14 cellular contexts compared by ENCODE assay signal in the genomic region with DNA sequence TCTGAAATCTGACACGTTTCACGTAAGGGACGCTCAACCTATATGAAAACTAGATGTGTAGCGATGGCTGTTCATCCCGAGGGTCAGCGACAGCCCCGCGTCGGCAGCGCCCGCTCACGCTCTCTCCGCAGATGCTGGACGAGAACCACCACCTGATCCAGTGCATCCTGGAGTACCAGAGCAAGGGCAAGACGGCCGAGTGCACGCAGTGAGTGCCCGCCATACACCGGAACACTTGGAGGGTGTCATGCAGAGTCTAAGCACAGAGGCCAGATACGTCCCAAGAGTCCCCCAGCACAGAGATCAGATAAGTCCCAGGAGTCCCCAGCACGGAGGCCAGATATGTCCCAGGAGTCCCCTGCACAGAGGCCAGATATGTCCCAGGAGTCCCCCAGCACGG. TPM values are rescaled to one million over a fixed set of nuclear protein-coding genes. Genes with fewer than 3 reads are reported as not detected.
DNase-seq lines count a peak whose midpoint lies in the region; ATAC-seq, FAIRE-seq and TF ChIP-seq lines count a peak whose summit lies in the region.
"Had no signal": no experiment of that assay in that cellular context is flagged by ENCODE, and none has a peak within 500 bp of the region (broad histone marks: within the 10 kb centered on the region; RNA-seq: fewer than 3 reads in every experiment).

No MANE protein-coding gene starts in this region.

- H2BK5ac ChIP-seq in H1 (ENCODE audit: low read depth, low read length), result no peak overlapping the region

- H4K20me1 ChIP-seq in BLaER1 treated with 17β-estradiol and CSF1 and Interleukin-3, amounts not matched to agents 10 nM and 100 nM, result peaks cover 57 to 93% (median 73%) of the 10 kb centered on the region in 11 experiments
- peaks cover 22 to 59% of the 10 kb centered on the region in 2 experiments for H4K20me1 ChIP-seq in H1 (replicated peaks in 1 of 2; ENCODE audit: control insufficient read depth in 1 of 2, insufficient read depth in 2 of 2, low read length in 2 of 2)

- no peak overlapping the region for H4K5ac ChIP-seq in H1 (ENCODE audit: insufficient read length, low read depth, low read length)

- no peak overlapping the region for H2AFZ ChIP-seq in H1 (ENCODE audit: low read length)

- no peak overlapping the region for H2AK5ac ChIP-seq in H1 (ENCODE audit: low read depth, low read length)

- no peak for TF ChIP-seq RAD21 in H1 (IDR thresholded peaks at IDR 0.05 in 1 of 2, conservative IDR thresholded peaks at IDR 0.05 in 1 of 2; ENCODE audit: low read depth in 2 of 2, low read length in 2 of 2)

- no peak overlapping the region for H3K18ac ChIP-seq in H1 (ENCODE audit: extremely low read depth, low read length)

- H2BK15ac ChIP-seq in H1 (ENCODE audit: low read length), result no peak overlapping the region

- no peak overlapping the region for H3K4ac ChIP-seq in H1 (replicated peaks; ENCODE audit: insufficient read length, low read depth, low read length)

- H4K91ac ChIP-seq in H1 (replicated peaks; ENCODE audit: insufficient read length, low read length), result no peak overlapping the region

- H3K4me1 ChIP-seq in BLaER1 treated with 17β-estradiol and CSF1 and Interleukin-3, amounts not matched to agents 10 nM and 100 nM, result peaks cover 22 to 62% (median 56%) of the 10 kb centered on the region in 10 experiments
- peaks cover 0 to 16% (median 8%) of the 10 kb centered on the region in 4 experiments; a peak in 6 of 7 replicates for H3K4me1 ChIP-seq in H1 (replicated peaks in 1 of 4; ENCODE audit: control insufficient read depth in 3 of 4, insufficient read depth in 4 of 4, low read length in 3 of 4)
- H3K4me1 ChIP-seq in Peyer's patch, result peaks cover 0 to 5% (median 1%) of the 10 kb centered on the region in 4 donors

- no peaks in the 10 kb centered on the region for H3K27me3 ChIP-seq in BLaER1 treated with 17β-estradiol and CSF1 and Interleukin-3, amounts not matched to agents 10 nM and 100 nM
- no peaks in the 10 kb centered on the region for H3K27me3 ChIP-seq in H1 (replicated peaks in 1 of 4; ENCODE audit: control insufficient read depth in 3 of 4, extremely low read depth in 1 of 4, insufficient read depth in 3 of 4, low read length in 3 of 4)
- H3K27me3 ChIP-seq in Peyer's patch, result no peaks in the 10 kb centered on the region

- peaks cover 0 to 4% (median under 1%) of the 10 kb centered on the region in 11 experiments; a peak in 10 of 22 replicates for H3K9me3 ChIP-seq in BLaER1 treated with 17β-estradiol and CSF1 and Interleukin-3, amounts not matched to agents 10 nM and 100 nM (replicated peaks in 1 of 11)
- H3K9me3 ChIP-seq in H1 (ENCODE audit: insufficient read depth in 2 of 2, low read depth in 1 of 2, low read length in 1 of 2) (no peaks in the 10 kb centered on the region), Peyer's patch (no peaks in the 10 kb centered on the region)
- H3K9me3 ChIP-seq: Caco-2 had no signal

- POLR2A ChIA-PET in RWPE1 (lab: Yijun Ruan, JAX; ENCODE audit: low non-redundant PET), result interaction anchor here (1.0 kb wide), 1 partner anchor 9 kb away, joined by 3 read pairs; no protein-coding TSS in a partner anchor
- POLR2A ChIA-PET in H1 (lab: Charles Lee; ENCODE audit: partially characterized antibody), result no interaction called here

- no peak for DNase-seq in RWPE1 (ENCODE audit: low spot score)
- DNase-seq in H1 (ENCODE audit: low read depth in 1 of 2, low spot score in 2 of 2), result no peak
- no peak for DNase-seq in stimulated activated naive CD8-positive, alpha-beta T cell treated with anti-CD3 and anti-CD28 coated beads, Interleukin-15, Interleukin-2, amounts not matched to agents 100 U/mL and 50 U/mL, for 24 hours
- no peak for DNase-seq in Peyer's patch
- DNase-seq: Caco-2; CD4-positive, alpha-beta T cell; GOT3; H9 had no signal

- no peak for FAIRE-seq in H1 (lab: Jason Lieb, UNC)
- FAIRE-seq: D721Med, G401.6, GM12891 had no signal

- H2BK120ac ChIP-seq in H1 (replicated peaks; ENCODE audit: low read depth, low read length), result no peak overlapping the region

- CTCF ChIA-PET in RWPE1 (lab: Yijun Ruan, JAX), result interaction anchor here (1.3 kb wide), 1 partner anchor 83 kb away, joined by 4 read pairs; no protein-coding TSS in a partner anchor
- CTCF ChIA-PET in H1 (lab: Charles Lee; ENCODE audit: partially characterized antibody), result interaction anchor here (2.6 kb wide), 1 partner anchor 24 kb away, joined by 13 read pairs; no protein-coding TSS in a partner anchor

- TF ChIP-seq POLR2A in H1 (IDR thresholded peaks at IDR 0.05; ENCODE audit: control extremely low read depth in 1 of 2, low read depth in 2 of 2, low read length in 2 of 2) (no peak), Peyer's patch (IDR thresholded peaks at IDR 0.05) (no peak)

- H2BK12ac ChIP-seq in H1 (ENCODE audit: low read depth, low read length), result no peak overlapping the region

- H3K56ac ChIP-seq in H1 (replicated peaks; ENCODE audit: insufficient read length, low read depth, low read length), result no peak overlapping the region

- peaks cover 21% of the 10 kb centered on the region for H3K79me1 ChIP-seq in H1 (ENCODE audit: low read depth, low read length)

- H3K36me3 ChIP-seq in BLaER1 treated with 17β-estradiol and CSF1 and Interleukin-3, amounts not matched to agents 10 nM and 100 nM, result peaks cover 46 to 76% (median 61%) of the 10 kb centered on the region in 11 experiments
- H3K36me3 ChIP-seq in H1 (ENCODE audit: control insufficient read depth in 2 of 4, insufficient read depth in 4 of 4, low read length in 3 of 4) (peaks cover 5 to 23% (median 14%) of the 10 kb centered on the region in 4 experiments), Peyer's patch (peaks cover 0 to 40% (median 0%) of the 10 kb centered on the region in 3 donors)

- 94% methylated on average over 22 of the region's 22 CpGs; no CpG with 5 or more reads in 1 of the 2 experiments for WGBS in H1 (ENCODE audit: extremely low coverage in 1 of 2, insufficient coverage in 1 of 2, insufficient read length in 1 of 2, insufficient replicate concordance in 2 of 2, low coverage in 1 of 2, low lambda C conversion rate in 2 of 2, missing lambda C conversion rate in 1 of 2), 2 experiments

- ATAC-seq in stimulated activated naive CD8-positive, alpha-beta T cell treated with anti-CD3 and anti-CD28 coated beads, Interleukin-15, Interleukin-2, amounts not matched to agents 100 U/mL and 50 U/mL, for 24 hours, result no peak
- no peak for ATAC-seq in GM19328 (IDR thresholded peaks at IDR 0.05; ENCODE audit: unreplicated experiment)

- H3K79me2 ChIP-seq in H1 (ENCODE audit: control insufficient read depth in 1 of 2, insufficient read depth in 2 of 2, low read length in 2 of 2), result peaks cover 7 to 63% of the 10 kb centered on the region in 2 experiments; a peak in 3 of 4 replicates

- H3K27ac ChIP-seq in BLaER1 treated with 17β-estradiol and CSF1 and Interleukin-3, amounts not matched to agents 10 nM and 100 nM, result 0 out of 22 replicates have a peak overlapping the region, but pooled peaks of 1 of the 11 experiments have one; percentile 17
- peak overlapping the region; percentile 89 for H3K27ac ChIP-seq in RWPE1
- H3K27ac ChIP-seq in H1 (ENCODE audit: low read depth, low read length), result no peak overlapping the region
- no peak overlapping the region for H3K27ac ChIP-seq in Peyer's patch
- H3K27ac ChIP-seq: C4-2B had no signal

- no peaks in the 10 kb centered on the region for H3K23me2 ChIP-seq in H1 (ENCODE audit: low read depth, low read length)

- peak overlapping the region; percentile 68 for H4K8ac ChIP-seq in H1 (ENCODE audit: extremely low read depth, insufficient read depth, low read length)

- no peak overlapping the region for H3K23ac ChIP-seq in H1 (ENCODE audit: insufficient read length)

- no peak overlapping the region for H3K4me3 ChIP-seq in BLaER1 treated with 17β-estradiol and CSF1 and Interleukin-3, amounts not matched to agents 10 nM and 100 nM
- no peak overlapping the region for H3K4me3 ChIP-seq in H1 (ENCODE audit: extremely low read depth in 1 of 4, insufficient read depth in 2 of 4, low read depth in 3 of 4, low read length in 4 of 4)
- H3K4me3 ChIP-seq in Peyer's patch, result no peak overlapping the region

- peak overlapping the region in 7 of 11 experiments; percentile 2 to 44 (median 28); a peak in 6 of 22 replicates for H3K9ac ChIP-seq in BLaER1 treated with 17β-estradiol and CSF1 and Interleukin-3, amounts not matched to agents 10 nM and 100 nM
- H3K9ac ChIP-seq in H1 (replicated peaks in 1 of 4; ENCODE audit: extremely low read depth in 1 of 4, low read depth in 3 of 4, low read length in 3 of 4), result no peak overlapping the region

- no peak for TF ChIP-seq EP300 in H1 (IDR thresholded peaks at IDR 0.05; ENCODE audit: borderline replicate concordance in 1 of 2, low read depth in 2 of 2, low read length in 2 of 2)

- peak overlapping the region in 7 of 11 experiments; percentile 29 to 91 (median 78); a peak in 13 of 22 replicates for H3K4me2 ChIP-seq in BLaER1 treated with 17β-estradiol and CSF1 and Interleukin-3, amounts not matched to agents 10 nM and 100 nM
- H3K4me2 ChIP-seq in H1 (ENCODE audit: insufficient read depth in 1 of 2, low read depth in 2 of 2, low read length in 2 of 2), result no peak overlapping the region

- no peak overlapping the region for H2BK20ac ChIP-seq in H1 (ENCODE audit: low read length)

- H3K14ac ChIP-seq in H1 (ENCODE audit: insufficient read length), result no peak overlapping the region

- no peak for TF ChIP-seq CTCF in RWPE1 (conservative IDR thresholded peaks at IDR 0.05; ENCODE audit: low read depth)
- TF ChIP-seq CTCF in H1 (IDR thresholded peaks at IDR 0.05; ENCODE audit: control extremely low read depth in 1 of 3, insufficient read depth in 1 of 3, low read depth in 1 of 3, low read length in 3 of 3), result no peak
- no peak for TF ChIP-seq CTCF in Peyer's patch (IDR thresholded peaks at IDR 0.05)

RNA-seq across cellular contexts. Expression of gene SS18L1, which starts 15.0 kb away (rescaled TPM):
- total RNA-seq in H1 (2021; fragmentation: NEBNext Ultra II Directional; extraction: Animal tissue kit (Norgen Biotek cat#: 25700)), result 22.4 and 28.4 TPM in 2 replicates
- 29.7 and 36.6 TPM in 2 replicates for polyA plus RNA-seq in H1 (2011; rRNA removed)
- 30.1 TPM for polyA plus RNA-seq in H1 (2011; cell fraction: cytosol; rRNA removed)
- 83.9 TPM for polyA plus RNA-seq in H1 (2011; cell fraction: nucleus; rRNA removed)
- 18.9 to 24.1 TPM (median 19.8 TPM) in 4 replicates for polyA plus RNA-seq in H1 (2012, experiment 1 of 2)
- polyA plus RNA-seq in H1 (2012, experiment 2 of 2), result 3.0 TPM
- 12.9 TPM for polyA plus RNA-seq in H1 (2013, experiment 1 of 2)
- 12.2 TPM for polyA plus RNA-seq in H1 (2013, experiment 2 of 2)
- 16.5 and 24.4 TPM in 2 replicates for polyA minus RNA-seq in H1 (2011; rRNA and poly(A)+ RNA removed)
- polyA minus RNA-seq in H1 (2011; cell fraction: cytosol; rRNA and poly(A)+ RNA removed), result 33.8 TPM
- 29.1 TPM for polyA minus RNA-seq in H1 (2011; cell fraction: nucleus; rRNA and poly(A)+ RNA removed)
- total RNA-seq in Peyer's patch, result 10 to 100 TPM; 14.9 to 27.2 (median 24.5) TPM

RNA-seq across cellular contexts. Expression of gene PSMA7, which starts 15.3 kb away (rescaled TPM):
- total RNA-seq in H1 (2021; fragmentation: NEBNext Ultra II Directional; extraction: Animal tissue kit (Norgen Biotek cat#: 25700)), result 339 and 361 TPM in 2 replicates
- 607 and 648 TPM in 2 replicates for polyA plus RNA-seq in H1 (2011; rRNA removed)
- 619 TPM for polyA plus RNA-seq in H1 (2011; cell fraction: cytosol; rRNA removed)
- 429 TPM for polyA plus RNA-seq in H1 (2011; cell fraction: nucleus; rRNA removed)
- polyA plus RNA-seq in H1 (2012, experiment 1 of 2), result 276 to 407 TPM (median 389 TPM) in 4 replicates
- polyA plus RNA-seq in H1 (2012, experiment 2 of 2), result 325 TPM
- 550 TPM for polyA plus RNA-seq in H1 (2013, experiment 1 of 2)
- polyA plus RNA-seq in H1 (2013, experiment 2 of 2), result 519 TPM
- 194 and 202 TPM in 2 replicates for polyA minus RNA-seq in H1 (2011; rRNA and poly(A)+ RNA removed)
- polyA minus RNA-seq in H1 (2011; cell fraction: cytosol; rRNA and poly(A)+ RNA removed), result 110 TPM
- 72.4 TPM for polyA minus RNA-seq in H1 (2011; cell fraction: nucleus; rRNA and poly(A)+ RNA removed)
- 100 to 1,000 TPM; 181 to 264 (median 228) TPM for total RNA-seq in Peyer's patch

RNA-seq across cellular contexts. Expression of gene MTG2, which starts 24.3 kb away (rescaled TPM):
- total RNA-seq in H1 (2021; fragmentation: NEBNext Ultra II Directional; extraction: Animal tissue kit (Norgen Biotek cat#: 25700)), result 22.8 and 24.1 TPM in 2 replicates
- polyA plus RNA-seq in H1 (2011; rRNA removed), result 14.4 and 24.7 TPM in 2 replicates
- 18.4 TPM for polyA plus RNA-seq in H1 (2011; cell fraction: cytosol; rRNA removed)
- 19.7 TPM for polyA plus RNA-seq in H1 (2011; cell fraction: nucleus; rRNA removed)
- polyA plus RNA-seq in H1 (2012, experiment 1 of 2), result 17.7 to 22.3 TPM (median 18.6 TPM) in 4 replicates
- polyA plus RNA-seq in H1 (2012, experiment 2 of 2), result 18.3 TPM
- 23.6 TPM for polyA plus RNA-seq in H1 (2013, experiment 1 of 2)
- polyA plus RNA-seq in H1 (2013, experiment 2 of 2), result 23.9 TPM
- polyA minus RNA-seq in H1 (2011; rRNA and poly(A)+ RNA removed), result 7.7 and 10.8 TPM in 2 replicates
- polyA minus RNA-seq in H1 (2011; cell fraction: cytosol; rRNA and poly(A)+ RNA removed), result 8.8 TPM
- 12.1 TPM for polyA minus RNA-seq in H1 (2011; cell fraction: nucleus; rRNA and poly(A)+ RNA removed)
- 10 to 100 TPM; 23.1 to 62.2 (median 31.6) TPM for total RNA-seq in Peyer's patch

RNA-seq across cellular contexts. Expression of gene LSM14B, which starts 36.3 kb away (rescaled TPM):
- 65.6 and 70.0 TPM in 2 replicates for total RNA-seq in H1 (2021; fragmentation: NEBNext Ultra II Directional; extraction: Animal tissue kit (Norgen Biotek cat#: 25700))
- 58.3 and 93.9 TPM in 2 replicates for polyA plus RNA-seq in H1 (2011; rRNA removed)
- polyA plus RNA-seq in H1 (2011; cell fraction: cytosol; rRNA removed), result 55.5 TPM
- polyA plus RNA-seq in H1 (2011; cell fraction: nucleus; rRNA removed), result 80.3 TPM
- 62.5 to 71.2 TPM (median 67.6 TPM) in 4 replicates for polyA plus RNA-seq in H1 (2012, experiment 1 of 2)
- polyA plus RNA-seq in H1 (2012, experiment 2 of 2), result 24.0 TPM
- polyA plus RNA-seq in H1 (2013, experiment 1 of 2), result 46.2 TPM
- 45.5 TPM for polyA plus RNA-seq in H1 (2013, experiment 2 of 2)
- polyA minus RNA-seq in H1 (2011; rRNA and poly(A)+ RNA removed), result 51.4 and 62.8 TPM in 2 replicates
- polyA minus RNA-seq in H1 (2011; cell fraction: cytosol; rRNA and poly(A)+ RNA removed), result 40.5 TPM
- polyA minus RNA-seq in H1 (2011; cell fraction: nucleus; rRNA and poly(A)+ RNA removed), result 38.9 TPM
- 10 to 100 TPM; 27.1 to 35.5 (median 33.3) TPM for total RNA-seq in Peyer's patch

Comparison
In these comparisons a context has a peak if more than half of its experiments do, and no peak if none do; other contexts are left out.
1. H3K4me2 ChIP-seq: peak in BLaER1 treated with 17β-estradiol and CSF1 and Interleukin-3, amounts not matched to agents 10 nM and 100 nM (7 of 11); none in H1 (0 of 2).
2. H3K9ac ChIP-seq: peak in BLaER1 treated with 17β-estradiol and CSF1 and Interleukin-3, amounts not matched to agents 10 nM and 100 nM (7 of 11); none in H1 (0 of 4).